ENCODE assay signal across 35 cellular contexts in genomic region chr10:132428486-132428885, GRCh38.
"Had no signal": no experiment of that assay in that cellular context is flagged by ENCODE, and none has a peak within 500 bp of the region (broad histone marks: within the 10 kb centered on the region; RNA-seq: fewer than 3 reads in every experiment).

No MANE protein-coding gene starts in this region.

- H3K9me3 Mint-ChIP-seq: activated B cell treated with CpG ODN at 0.5 μM for 24 hours; activated CD4-positive, alpha-beta T cell treated with anti-CD3 and anti-CD28 coated beads, Interleukin-2, amount 10 ng/mL, durations not matched to agents 24 days and 14 days; activated naive CD4-positive, alpha-beta T cell treated with anti-CD3 and anti-CD28 coated beads, Interleukin-2, amount 50 U/mL, for 72 hours; activated naive CD8-positive, alpha-beta T cell treated with anti-CD3 and anti-CD28 coated beads for 36 hours; activated T-cell treated with anti-CD3 and anti-CD28 coated beads, Interleukin-2, amount 50 U/mL, for 24 hours; activated T-helper 2 cell treated with anti-CD3 and anti-CD28 coated beads, Interferon-gamma antibody, Interleukin-2, Interleukin-4, amounts not matched to agents 10 μg/mL and 5 μg/mL and 100 μg/mL, durations not matched to agents 14 hours and 24 hours and 36 hours; central memory CD8-positive, alpha-beta T cell; T-helper 1 cell treated with Interleukin-12 subunit alpha and Interleukin-12 subunit beta and Interleukin-4 antibody, amounts not matched to agents 30 μg/mL and 1 μg/mL, for 36 hours; T-helper 2 cell treated with Interferon-gamma antibody and Interleukin-4, amounts not matched to agents 5 μg/mL and 100 μg/mL, for 36 hours had no signal

- FAIRE-seq: TTC549 had no signal

- H3K27me3 Mint-ChIP-seq: activated B cell treated with CpG ODN at 0.5 μM for 24 hours; activated CD4-positive, alpha-beta memory T cell treated with anti-CD3 and anti-CD28 coated beads for 36 hours; activated CD4-positive, alpha-beta T cell treated with anti-CD3 and anti-CD28 coated beads, Interleukin-2, amount 10 ng/mL, durations not matched to agents 24 days and 14 days; activated CD8-positive, alpha-beta memory T cell treated with anti-CD3 and anti-CD28 coated beads, Interleukin-2, amount 10 ng/mL, durations not matched to agents 7 days and 5 days; activated naive CD8-positive, alpha-beta T cell treated with anti-CD3 and anti-CD28 coated beads for 36 hours; activated T-cell treated with anti-CD3 and anti-CD28 coated beads, Interleukin-2, amount 50 U/mL, for 24 hours; central memory CD8-positive, alpha-beta T cell had no signal

- ATAC-seq: activated CD8-positive, alpha-beta memory T cell treated with anti-CD3 and anti-CD28 coated beads, Interleukin-2, amount 10 ng/mL, durations not matched to agents 7 days and 5 days; activated CD8-positive, alpha-beta T cell treated with anti-CD3 and anti-CD28 coated beads, Interleukin-2, amount 10 ng/mL, durations not matched to agents 7 days and 5 days had no signal

- H3K4me3 Mint-ChIP-seq: activated B cell treated with CpG ODN at 0.5 μM for 24 hours; activated CD4-positive, alpha-beta memory T cell treated with anti-CD3 and anti-CD28 coated beads for 36 hours; activated CD4-positive, alpha-beta T cell treated with anti-CD3 and anti-CD28 coated beads, Interleukin-2, amount 10 ng/mL, durations not matched to agents 24 days and 14 days; activated CD8-positive, alpha-beta memory T cell treated with anti-CD3 and anti-CD28 coated beads, Interleukin-2, amount 10 ng/mL, durations not matched to agents 7 days and 5 days; activated CD8-positive, alpha-beta T cell treated with anti-CD3 and anti-CD28 coated beads, Interleukin-2, amount 10 ng/mL, durations not matched to agents 7 days and 5 days; activated naive CD8-positive, alpha-beta T cell treated with anti-CD3 and anti-CD28 coated beads for 36 hours; activated T-cell treated with anti-CD3 and anti-CD28 coated beads, Interleukin-2, amount 50 U/mL, for 24 hours; central memory CD8-positive, alpha-beta T cell; T-helper 1 cell treated with Interleukin-12 subunit alpha and Interleukin-12 subunit beta and Interleukin-4 antibody, amounts not matched to agents 30 μg/mL and 1 μg/mL, for 36 hours; T-helper 2 cell treated with Interferon-gamma antibody and Interleukin-4, amounts not matched to agents 5 μg/mL and 100 μg/mL, for 36 hours had no signal

- H3K36me3 Mint-ChIP-seq: activated CD4-positive, alpha-beta memory T cell treated with anti-CD3 and anti-CD28 coated beads for 36 hours; activated CD8-positive, alpha-beta memory T cell treated with anti-CD3 and anti-CD28 coated beads, Interleukin-2, amount 10 ng/mL, durations not matched to agents 7 days and 5 days; activated naive CD4-positive, alpha-beta T cell treated with anti-CD3 and anti-CD28 coated beads, Interleukin-2, amount 50 U/mL, for 72 hours; activated naive CD8-positive, alpha-beta T cell treated with anti-CD3 and anti-CD28 coated beads for 36 hours had no signal

- H3K27ac Mint-ChIP-seq: activated B cell treated with CpG ODN at 0.5 μM for 24 hours; activated CD4-positive, alpha-beta memory T cell treated with anti-CD3 and anti-CD28 coated beads for 36 hours; activated CD4-positive, alpha-beta T cell treated with anti-CD3 and anti-CD28 coated beads, Interleukin-2, amount 10 ng/mL, durations not matched to agents 24 days and 14 days; activated CD8-positive, alpha-beta memory T cell treated with anti-CD3 and anti-CD28 coated beads, Interleukin-2, amount 10 ng/mL, durations not matched to agents 7 days and 5 days; activated CD8-positive, alpha-beta T cell treated with anti-CD3 and anti-CD28 coated beads, Interleukin-2, amount 10 ng/mL, durations not matched to agents 7 days and 5 days; activated naive CD4-positive, alpha-beta T cell treated with anti-CD3 and anti-CD28 coated beads, Interleukin-2, amount 50 U/mL, for 72 hours; activated naive CD8-positive, alpha-beta T cell treated with anti-CD3 and anti-CD28 coated beads for 36 hours; activated T-cell treated with anti-CD3 and anti-CD28 coated beads, Interleukin-2, amount 50 U/mL, for 24 hours; activated T-helper 2 cell treated with anti-CD3 and anti-CD28 coated beads, Interferon-gamma antibody, Interleukin-2, Interleukin-4, amounts not matched to agents 10 μg/mL and 5 μg/mL and 100 μg/mL, durations not matched to agents 14 hours and 24 hours and 36 hours; T-helper 1 cell treated with Interleukin-12 subunit alpha and Interleukin-12 subunit beta and Interleukin-4 antibody, amounts not matched to agents 30 μg/mL and 1 μg/mL, for 36 hours; T-helper 2 cell treated with Interferon-gamma antibody and Interleukin-4, amounts not matched to agents 5 μg/mL and 100 μg/mL, for 36 hours had no signal

- H3K36me3 ChIP-seq: adrenal gland, brain microvascular endothelial cell, breast epithelium had no signal

- H3K27ac ChIP-seq: adrenal gland, brain microvascular endothelial cell, breast epithelium, VCaP had no signal

- H3K4me3 ChIP-seq: adrenal gland, body of pancreas, breast epithelium had no signal

- DNase-seq: activated B cell treated with CpG ODN at 0.5 μM for 24 hours; activated CD4-positive, alpha-beta memory T cell treated with anti-CD3 and anti-CD28 coated beads for 36 hours; activated CD4-positive, alpha-beta T cell treated with anti-CD3 and anti-CD28 coated beads for 4 hours; activated CD4-positive, alpha-beta T cell treated with anti-CD3 and anti-CD28 coated beads, Interleukin-2, amount 10 ng/mL, durations not matched to agents 24 days and 14 days; activated CD4-positive, alpha-beta T cell treated with anti-CD3 and anti-CD28 coated beads, Interleukin-2, amount 50 U/mL, for 1 hour; activated CD4-positive, alpha-beta T cell treated with anti-CD3 and anti-CD28 coated beads, Interleukin-2, amount 50 U/mL, for 4 hours; activated CD4-positive, CD25-positive, alpha-beta regulatory T cell treated with anti-CD3 and anti-CD28 coated beads, Interleukin-2, amount 50 U/mL, for 72 hours; activated CD8-positive, alpha-beta memory T cell treated with anti-CD3 and anti-CD28 coated beads for 24 hours; activated CD8-positive, alpha-beta memory T cell treated with anti-CD3 and anti-CD28 coated beads, Interleukin-2, amount 10 ng/mL, durations not matched to agents 7 days and 5 days; activated CD8-positive, alpha-beta memory T cell treated with anti-CD3 and anti-CD28 coated beads, Interleukin-2, amount 50 U/mL, for 48 hours; activated CD8-positive, alpha-beta T cell treated with anti-CD3 and anti-CD28 coated beads, Interleukin-2, amount 10 ng/mL, durations not matched to agents 7 days and 5 days; activated effector memory CD4-positive, alpha-beta T cell treated with Interleukin-2 at 50 U/mL for 16 hours; activated gamma-delta T cell; activated naive CD4-positive, alpha-beta T cell treated with anti-CD3 and anti-CD28 coated beads, Interleukin-2, amount 50 U/mL, for 16 hours; activated naive CD4-positive, alpha-beta T cell treated with Interleukin-2 at 50 U/mL for 16 hours; activated naive CD8-positive, alpha-beta T cell treated with anti-CD3 and anti-CD28 coated beads for 36 hours; activated T-cell treated with anti-CD3 and anti-CD28 coated beads, Interleukin-2, amount 50 U/mL, for 24 hours; activated T-cell treated with anti-CD3 and anti-CD28 coated beads, Interleukin-2, amount 50 U/mL, for 48 hours; adrenal gland; amniotic stem cell; aorta; body of pancreas; brain microvascular endothelial cell; caudate nucleus; SW 1271; T-helper 1 cell; T-helper 9 cell had no signal

- H3K4me1 ChIP-seq: breast epithelium had no signal

- H3K9me3 ChIP-seq: adrenal gland, body of pancreas, breast epithelium had no signal

- H3K27me3 ChIP-seq: adrenal gland, body of pancreas, brain microvascular endothelial cell, breast epithelium had no signal

- H3K4me1 Mint-ChIP-seq: activated CD8-positive, alpha-beta memory T cell treated with anti-CD3 and anti-CD28 coated beads, Interleukin-2, amount 10 ng/mL, durations not matched to agents 7 days and 5 days had no signal
